ENCODE assay signal across 25 cellular contexts in the genomic region with DNA sequence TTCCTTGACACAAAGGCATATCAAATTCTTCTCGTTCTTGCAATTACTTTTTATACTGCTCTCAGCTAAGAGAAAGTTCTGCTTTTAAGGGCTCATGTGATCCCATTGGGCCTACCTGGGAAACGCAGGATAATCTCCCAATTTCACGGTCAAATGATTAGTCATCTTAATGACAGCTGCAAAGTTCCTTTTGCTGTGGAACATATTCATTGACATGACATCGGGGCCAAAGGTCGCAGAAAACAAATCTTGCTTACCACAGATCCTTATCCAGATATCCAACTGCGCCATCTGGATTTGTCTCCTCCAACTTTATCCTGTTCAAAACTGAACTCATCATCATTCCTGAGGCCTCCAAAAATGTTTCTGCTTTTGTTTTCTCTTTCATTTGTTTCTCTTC.
"Had no signal": no experiment of that assay in that cellular context is flagged by ENCODE, and none has a peak within 500 bp of the region (broad histone marks: within the 10 kb centered on the region; RNA-seq: fewer than 3 reads in every experiment).

No MANE protein-coding gene starts in this region.

- DNase-seq: islet precursor cell; left ventricle myocardium inferior; mesendoderm; naive thymus-derived CD4-positive, alpha-beta T cell; ovary; right lobe of liver; stimulated activated CD4-positive, alpha-beta T cell treated with anti-CD3 and anti-CD28 coated beads, Interleukin-12 subunit alpha, Interleukin-12 subunit beta, amount 100 ng/mL, for 4 hours; stimulated activated CD4-positive, alpha-beta T cell treated with anti-CD3 and anti-CD28 coated beads, Interleukin-15, amount 100 ng/mL, for 24 hours; stimulated activated CD4-positive, alpha-beta T cell treated with anti-CD3 and anti-CD28 coated beads, Interleukin-2, amount 100 ng/mL, for 24 hours; stimulated activated CD4-positive, alpha-beta T cell treated with anti-CD3 and anti-CD28 coated beads, Interleukin-4, amount 100 ng/mL, for 1 hour; stimulated activated naive B cell treated with anti-CD40 and anti-IgM and Interleukin-4, amounts not matched to agents 10 μg/mL and 1 μg/mL and 100 μg/mL, for 72 hours; tibial artery; trophoblast cell; upper lobe of right lung; uterus had no signal

- H3K9me3 ChIP-seq: ovary, right atrium auricular region, right lobe of liver, suprapubic skin, thoracic aorta, tibial artery, upper lobe of right lung, uterus had no signal

- H3K27ac Mint-ChIP-seq: mesothelial cell of epicardium; naive thymus-derived CD4-positive, alpha-beta T cell; natural killer cell treated with Interleukin-12 subunit alpha and Interleukin-12 subunit beta and Interleukin-15 and Interleukin-18, amount 100 ng/mL, for 72 hours; progenitor cell of endocrine pancreas; stimulated activated naive B cell treated with anti-CD40 and anti-IgM and Interleukin-4, amounts not matched to agents 10 μg/mL and 1 μg/mL and 100 μg/mL, for 72 hours; stimulated activated naive CD8-positive, alpha-beta T cell treated with anti-CD3 and anti-CD28 coated beads, Interleukin-15, Interleukin-2, amounts not matched to agents 100 ng/mL and 50 ng/mL, for 24 hours had no signal

- H3K4me3 ChIP-seq: hepatocyte, left ventricle myocardium inferior, lung, ovary, right atrium auricular region, right lobe of liver, skin epidermis, suprapubic skin, thoracic aorta, tibial artery, upper lobe of right lung, uterus had no signal

- H3K36me3 Mint-ChIP-seq: naive thymus-derived CD4-positive, alpha-beta T cell; stimulated activated naive B cell treated with anti-CD40 and anti-IgM and Interleukin-4, amounts not matched to agents 10 μg/mL and 1 μg/mL and 100 μg/mL, for 72 hours had no signal

- ATAC-seq: naive thymus-derived CD4-positive, alpha-beta T cell; natural killer cell treated with Interleukin-12 subunit alpha and Interleukin-12 subunit beta and Interleukin-15 and Interleukin-18, amount 100 ng/mL, for 72 hours; right lobe of liver; stimulated activated naive B cell treated with anti-CD40 and anti-IgM and Interleukin-4, amounts not matched to agents 10 μg/mL and 1 μg/mL and 100 μg/mL, for 72 hours; upper lobe of right lung had no signal

- H3K27ac ChIP-seq: hepatocyte, left ventricle myocardium inferior, ovary, right atrium auricular region, right lobe of liver, skin epidermis, suprapubic skin, thoracic aorta, tibial artery, upper lobe of right lung, uterus had no signal

- H3K4me3 Mint-ChIP-seq: mesothelial cell of epicardium; naive thymus-derived CD4-positive, alpha-beta T cell; natural killer cell treated with Interleukin-12 subunit alpha and Interleukin-12 subunit beta and Interleukin-15 and Interleukin-18, amount 100 ng/mL, for 72 hours; stimulated activated naive B cell treated with anti-CD40 and anti-IgM and Interleukin-4, amounts not matched to agents 10 μg/mL and 1 μg/mL and 100 μg/mL, for 72 hours; stimulated activated naive CD8-positive, alpha-beta T cell treated with anti-CD3 and anti-CD28 coated beads, Interleukin-15, Interleukin-2, amounts not matched to agents 100 ng/mL and 50 ng/mL, for 24 hours had no signal

- H3K4me1 Mint-ChIP-seq: mesothelial cell of epicardium; naive thymus-derived CD4-positive, alpha-beta T cell; stimulated activated naive B cell treated with anti-CD40 and anti-IgM and Interleukin-4, amounts not matched to agents 10 μg/mL and 1 μg/mL and 100 μg/mL, for 72 hours had no signal

- H3K36me3 ChIP-seq: left ventricle myocardium inferior, ovary, right atrium auricular region, right lobe of liver, suprapubic skin, thoracic aorta, tibial artery, upper lobe of right lung, uterus had no signal

- H3K27me3 Mint-ChIP-seq: naive thymus-derived CD4-positive, alpha-beta T cell; natural killer cell treated with Interleukin-12 subunit alpha and Interleukin-12 subunit beta and Interleukin-15 and Interleukin-18, amount 100 ng/mL, for 72 hours; stimulated activated naive B cell treated with anti-CD40 and anti-IgM and Interleukin-4, amounts not matched to agents 10 μg/mL and 1 μg/mL and 100 μg/mL, for 72 hours; stimulated activated naive CD8-positive, alpha-beta T cell treated with anti-CD3 and anti-CD28 coated beads, Interleukin-15, Interleukin-2, amounts not matched to agents 100 ng/mL and 50 ng/mL, for 24 hours had no signal
